In the genomic region with DNA sequence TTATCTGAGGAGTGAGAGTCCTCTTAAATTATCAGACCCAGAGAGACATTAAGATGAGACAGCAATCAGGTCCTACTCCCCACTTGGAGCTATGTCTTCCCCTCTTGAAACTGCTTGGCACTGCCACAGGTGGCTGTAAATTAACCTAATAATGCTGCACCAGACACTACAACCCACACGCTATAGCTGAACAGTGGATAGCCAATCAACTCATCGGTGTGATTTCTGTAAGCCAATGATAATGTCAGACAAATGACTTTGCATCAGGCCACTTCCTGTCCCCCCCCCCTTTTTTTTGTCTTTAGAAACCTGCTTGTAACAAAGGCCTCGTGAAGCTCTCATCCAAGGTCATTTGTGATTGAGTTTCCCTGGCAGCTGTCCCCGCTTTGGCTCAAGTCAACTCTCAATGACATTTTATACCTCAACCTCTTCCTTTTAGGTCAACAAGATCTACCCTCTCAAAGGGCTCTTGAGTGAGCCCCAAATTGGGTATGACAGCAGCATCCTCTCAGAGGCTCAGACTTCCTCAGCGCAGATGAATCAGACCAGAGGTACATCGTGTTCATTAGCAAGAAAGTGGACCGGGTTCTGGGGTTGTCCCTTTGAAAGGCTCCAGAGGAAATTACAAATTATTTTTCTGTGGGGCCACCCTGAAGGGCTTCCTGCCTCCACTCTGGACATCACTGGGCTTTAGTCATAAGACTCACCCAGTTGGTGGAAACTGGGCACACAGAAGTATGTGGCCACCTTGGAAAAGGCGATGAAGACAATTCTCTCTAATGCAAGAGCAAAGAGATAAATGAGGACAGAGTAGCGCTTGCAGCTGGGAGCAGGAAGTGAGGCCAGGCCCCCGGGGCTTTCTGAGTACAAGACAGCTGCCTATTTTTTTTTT, we compare ENCODE assay signal across 1 cellular context.
TF ChIP-seq lines count a peak whose summit lies in the region.

No MANE protein-coding gene starts in this region.

TF ChIP-seq in GM12878, 131 proteins besides CTCF, POLR2A, EP300 and RAD21 (continued from another document):
- TF ChIP-seq ZBTB4 (CRISPR knock-in tag; IDR thresholded peaks at IDR 0.05), result no peak
- no peak for TF ChIP-seq FOXM1 (IDR thresholded peaks at IDR 0.05; ENCODE audit: low read depth, low read length)
- TF ChIP-seq, protein P1, sequence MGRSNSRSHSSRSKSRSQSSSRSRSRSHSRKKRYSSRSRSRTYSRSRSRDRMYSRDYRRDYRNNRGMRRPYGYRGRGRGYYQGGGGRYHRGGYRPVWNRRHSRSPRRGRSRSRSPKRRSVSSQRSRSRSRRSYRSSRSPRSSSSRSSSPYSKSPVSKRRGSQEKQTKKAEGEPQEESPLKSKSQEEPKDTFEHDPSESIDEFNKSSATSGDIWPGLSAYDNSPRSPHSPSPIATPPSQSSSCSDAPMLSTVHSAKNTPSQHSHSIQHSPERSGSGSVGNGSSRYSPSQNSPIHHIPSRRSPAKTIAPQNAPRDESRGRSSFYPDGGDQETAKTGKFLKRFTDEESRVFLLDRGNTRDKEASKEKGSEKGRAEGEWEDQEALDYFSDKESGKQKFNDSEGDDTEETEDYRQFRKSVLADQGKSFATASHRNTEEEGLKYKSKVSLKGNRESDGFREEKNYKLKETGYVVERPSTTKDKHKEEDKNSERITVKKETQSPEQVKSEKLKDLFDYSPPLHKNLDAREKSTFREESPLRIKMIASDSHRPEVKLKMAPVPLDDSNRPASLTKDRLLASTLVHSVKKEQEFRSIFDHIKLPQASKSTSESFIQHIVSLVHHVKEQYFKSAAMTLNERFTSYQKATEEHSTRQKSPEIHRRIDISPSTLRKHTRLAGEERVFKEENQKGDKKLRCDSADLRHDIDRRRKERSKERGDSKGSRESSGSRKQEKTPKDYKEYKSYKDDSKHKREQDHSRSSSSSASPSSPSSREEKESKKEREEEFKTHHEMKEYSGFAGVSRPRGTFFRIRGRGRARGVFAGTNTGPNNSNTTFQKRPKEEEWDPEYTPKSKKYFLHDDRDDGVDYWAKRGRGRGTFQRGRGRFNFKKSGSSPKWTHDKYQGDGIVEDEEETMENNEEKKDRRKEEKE (IDR thresholded peaks at IDR 0.05), result no peak
- TF ChIP-seq PKNOX1 (IDR thresholded peaks at IDR 0.05), result no peak
- no peak for TF ChIP-seq CBX5 (IDR thresholded peaks at IDR 0.05; ENCODE audit: low read depth)
- no peak for TF ChIP-seq RB1 (IDR thresholded peaks at IDR 0.05; ENCODE audit: borderline replicate concordance)
- no peak for TF ChIP-seq ZNF687 (IDR thresholded peaks at IDR 0.05)
- no peak for TF ChIP-seq HDGF (IDR thresholded peaks at IDR 0.05)
- TF ChIP-seq JUNB (IDR thresholded peaks at IDR 0.05), result no peak
- TF ChIP-seq ASH2L (IDR thresholded peaks at IDR 0.05; ENCODE audit: borderline replicate concordance, low read depth), result no peak
- TF ChIP-seq ZNF274 (IDR thresholded peaks at IDR 0.05; ENCODE audit: insufficient read depth, insufficient read length), result no peak
- TF ChIP-seq, protein P2, sequence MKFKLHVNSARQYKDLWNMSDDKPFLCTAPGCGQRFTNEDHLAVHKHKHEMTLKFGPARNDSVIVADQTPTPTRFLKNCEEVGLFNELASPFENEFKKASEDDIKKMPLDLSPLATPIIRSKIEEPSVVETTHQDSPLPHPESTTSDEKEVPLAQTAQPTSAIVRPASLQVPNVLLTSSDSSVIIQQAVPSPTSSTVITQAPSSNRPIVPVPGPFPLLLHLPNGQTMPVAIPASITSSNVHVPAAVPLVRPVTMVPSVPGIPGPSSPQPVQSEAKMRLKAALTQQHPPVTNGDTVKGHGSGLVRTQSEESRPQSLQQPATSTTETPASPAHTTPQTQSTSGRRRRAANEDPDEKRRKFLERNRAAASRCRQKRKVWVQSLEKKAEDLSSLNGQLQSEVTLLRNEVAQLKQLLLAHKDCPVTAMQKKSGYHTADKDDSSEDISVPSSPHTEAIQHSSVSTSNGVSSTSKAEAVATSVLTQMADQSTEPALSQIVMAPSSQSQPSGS (IDR thresholded peaks at IDR 0.05; ENCODE audit: low read length), result no peak
- no peak for TF ChIP-seq SIX5 (IDR thresholded peaks at IDR 0.05; ENCODE audit: low read depth, low read length, severe bottlenecking)
- TF ChIP-seq JUND (IDR thresholded peaks at IDR 0.05; ENCODE audit: low read depth, low read length), result no peak
- TF ChIP-seq SREBF1 (IDR thresholded peaks at IDR 0.05; ENCODE audit: low read length), result no peak
- TF ChIP-seq BCL11A (IDR thresholded peaks at IDR 0.05; ENCODE audit: low read depth, low read length), result no peak
- no peak for TF ChIP-seq NFIC (IDR thresholded peaks at IDR 0.05; ENCODE audit: low read depth, low read length)
